In genomic region chr20:41494451-41494850, GRCh38 we compare ENCODE assay signal across 29 cellular contexts.
"Had no signal": no experiment of that assay in that cellular context is flagged by ENCODE, and none has a peak within 500 bp of the region (broad histone marks: within the 10 kb centered on the region; RNA-seq: fewer than 3 reads in every experiment).

No MANE protein-coding gene starts in this region.

- H2AFZ ChIP-seq: neural progenitor cell, parathyroid adenoma had no signal

- H3K9me3 ChIP-seq: esophagus squamous epithelium, heart right ventricle, lower lobe of right lung, prostate gland, right atrium auricular region, spleen, testis, tibial nerve, vagina had no signal

- H3K9ac ChIP-seq: neural progenitor cell, parathyroid adenoma had no signal

- H3K4me3 ChIP-seq: esophagus squamous epithelium, heart right ventricle, lower lobe of right lung, neural progenitor cell, prostate gland, right atrium auricular region, spleen, testis, tibial nerve, vagina had no signal

- H3K27ac ChIP-seq: esophagus squamous epithelium, heart right ventricle, lower lobe of right lung, neural progenitor cell, parathyroid adenoma, prostate gland, right atrium auricular region, spleen, testis, tibial nerve, vagina had no signal

- H3K4me1 ChIP-seq: esophagus squamous epithelium, heart right ventricle, lower lobe of right lung, neural progenitor cell, prostate gland, right atrium auricular region, spleen, testis, tibial nerve, vagina had no signal

- H3K27me3 ChIP-seq: esophagus squamous epithelium, heart right ventricle, neural progenitor cell, right atrium auricular region, spleen, testis, tibial nerve, vagina had no signal

- ATAC-seq: effector memory CD8-positive, alpha-beta T cell; heart right ventricle; left colon; left ventricle myocardium superior; naive thymus-derived CD4-positive, alpha-beta T cell; sciatic nerve; stimulated activated memory B cell treated with anti-CD40 and anti-IgM and Interleukin-4, amounts not matched to agents 10 μg/mL and 1 μg/mL and 100 μg/mL, for 72 hours; stimulated activated naive CD8-positive, alpha-beta T cell treated with anti-CD3 and anti-CD28 coated beads, Interleukin-15, Interleukin-2, amounts not matched to agents 100 U/mL and 50 U/mL, for 24 hours had no signal

- H3K4me3 Mint-ChIP-seq: effector memory CD8-positive, alpha-beta T cell; naive thymus-derived CD4-positive, alpha-beta T cell; nephron; neural progenitor cell; stimulated activated memory B cell treated with anti-CD40 and anti-IgM and Interleukin-4, amounts not matched to agents 10 μg/mL and 1 μg/mL and 100 μg/mL, for 72 hours had no signal

- DNase-seq: cortex of kidney; effector memory CD8-positive, alpha-beta T cell; erythroblast; esophagus squamous epithelium; foreskin melanocyte; glutamatergic neuron; heart right ventricle; hippocampal formation; islet precursor cell; kidney glomerular epithelial cell; left colon; left ventricle myocardium superior; lower lobe of right lung; midbrain; naive thymus-derived CD4-positive, alpha-beta T cell; spleen; stimulated activated CD4-positive, alpha-beta T cell treated with anti-CD3 and anti-CD28 coated beads, Interleukin-4, amount 100 ng/mL, for 4 hours; stimulated activated naive CD8-positive, alpha-beta T cell treated with anti-CD3 and anti-CD28 coated beads, Interleukin-15, Interleukin-2, amounts not matched to agents 100 U/mL and 50 U/mL, for 24 hours; substantia nigra; testis had no signal

- H3K4me1 Mint-ChIP-seq: nephron; neural progenitor cell; stimulated activated memory B cell treated with anti-CD40 and anti-IgM and Interleukin-4, amounts not matched to agents 10 μg/mL and 1 μg/mL and 100 μg/mL, for 72 hours had no signal

- H3K4me2 ChIP-seq: neural progenitor cell had no signal

- H3K27ac Mint-ChIP-seq: effector memory CD8-positive, alpha-beta T cell; nephron; neural progenitor cell; stimulated activated memory B cell treated with anti-CD40 and anti-IgM and Interleukin-4, amounts not matched to agents 10 μg/mL and 1 μg/mL and 100 μg/mL, for 72 hours had no signal

- H3K9me3 Mint-ChIP-seq: effector memory CD8-positive, alpha-beta T cell; naive thymus-derived CD4-positive, alpha-beta T cell; nephron; neural progenitor cell; stimulated activated memory B cell treated with anti-CD40 and anti-IgM and Interleukin-4, amounts not matched to agents 10 μg/mL and 1 μg/mL and 100 μg/mL, for 72 hours had no signal

- H3K27me3 Mint-ChIP-seq: effector memory CD8-positive, alpha-beta T cell; naive thymus-derived CD4-positive, alpha-beta T cell; stimulated activated memory B cell treated with anti-CD40 and anti-IgM and Interleukin-4, amounts not matched to agents 10 μg/mL and 1 μg/mL and 100 μg/mL, for 72 hours had no signal
